ENCODE assay signal across 11 cellular contexts in genomic region chr7:100090527-100091410, GRCh38. TPM values are rescaled to one million over a fixed set of nuclear protein-coding genes. Genes with fewer than 3 reads are reported as not detected.
DNase-seq lines count a peak whose midpoint lies in the region; ATAC-seq and TF ChIP-seq lines count a peak whose summit lies in the region.
"Had no signal": no experiment of that assay in that cellular context is flagged by ENCODE, and none has a peak within 500 bp of the region (broad histone marks: within the 10 kb centered on the region; RNA-seq: fewer than 3 reads in every experiment).

No MANE protein-coding gene starts in this region.

- TF ChIP-seq CTCF in PC-9 (conservative IDR thresholded peaks at IDR 0.05) (no peak), left lung (IDR thresholded peaks at IDR 0.05) (no peak)

- DNase-seq in T-helper 2 cell treated with Interferon-gamma antibody and Interleukin-4, amounts not matched to agents 5 μg/mL and 100 μg/mL, for 36 hours (ENCODE audit: low spot score), result no peak
- DNase-seq in T-helper 2 cell, result no peak
- no peak for DNase-seq in PC-9
- DNase-seq in central memory CD8-positive, alpha-beta T cell (ENCODE audit: low spot score in 2 of 2), result no peak
- DNase-seq in NCI-H774 (lab: John Stamatoyannopoulos, UW), result no peak
- DNase-seq in KG1 (lab: John Stamatoyannopoulos, UW), result no peak
- no peak for DNase-seq in left lung
- DNase-seq: anterior cingulate cortex, NCI-H187 treated with DMSO at 0.1 percent for 48 hours, upper lobe of right lung had no signal

- H3K9me3 ChIP-seq in PC-9 (ENCODE audit: insufficient read depth, low read depth), result no peaks in the 10 kb centered on the region
- no peaks in the 10 kb centered on the region for H3K9me3 ChIP-seq in skeletal muscle satellite cell (replicated peaks; ENCODE audit: low read length)
- H3K9me3 ChIP-seq in left lung, result no peaks in the 10 kb centered on the region
- H3K9me3 ChIP-seq: upper lobe of right lung had no signal

- H3K36me3 ChIP-seq in PC-9 (ENCODE audit: low read depth) (peaks cover 17% of the 10 kb centered on the region), skeletal muscle satellite cell (ENCODE audit: insufficient read depth, low read length) (peaks cover 55% of the 10 kb centered on the region), left lung (peaks cover 9 to 56% of the 10 kb centered on the region in 2 donors)

- no peaks in the 10 kb centered on the region for H3K9me2 ChIP-seq in PC-9 (ENCODE audit: insufficient read depth)

- no peak overlapping the region for H3K9ac ChIP-seq in skeletal muscle satellite cell (ENCODE audit: low read depth, low read length)

- H3K36me3 Mint-ChIP-seq in T-helper 2 cell treated with Interferon-gamma antibody and Interleukin-4, amounts not matched to agents 5 μg/mL and 100 μg/mL, for 36 hours (ENCODE audit: low read depth), result peaks cover 61% of the 10 kb centered on the region
- peaks cover 51% of the 10 kb centered on the region for H3K36me3 Mint-ChIP-seq in central memory CD8-positive, alpha-beta T cell (ENCODE audit: insufficient read depth)

- H3K4me1 Mint-ChIP-seq in T-helper 2 cell treated with Interferon-gamma antibody and Interleukin-4, amounts not matched to agents 5 μg/mL and 100 μg/mL, for 36 hours (ENCODE audit: low read depth), result peaks cover 28% of the 10 kb centered on the region
- H3K4me1 Mint-ChIP-seq in central memory CD8-positive, alpha-beta T cell, result peaks cover 9% of the 10 kb centered on the region

- peak overlapping the region; percentile 94 for H3K4me3 Mint-ChIP-seq in T-helper 2 cell treated with Interferon-gamma antibody and Interleukin-4, amounts not matched to agents 5 μg/mL and 100 μg/mL, for 36 hours
- H3K4me3 Mint-ChIP-seq in central memory CD8-positive, alpha-beta T cell, result peak overlapping the region; percentile 23

- H3K27me3 Mint-ChIP-seq in T-helper 2 cell treated with Interferon-gamma antibody and Interleukin-4, amounts not matched to agents 5 μg/mL and 100 μg/mL, for 36 hours (ENCODE audit: low read depth), result peaks cover 2% of the 10 kb centered on the region
- no peaks in the 10 kb centered on the region for H3K27me3 Mint-ChIP-seq in central memory CD8-positive, alpha-beta T cell

- H3F3A ChIP-seq in PC-9 (ENCODE audit: insufficient read depth, low read depth), result peaks cover 76% of the 10 kb centered on the region

- peaks cover 16% of the 10 kb centered on the region; the same call in 1 of the 2 replicates for H4K20me1 ChIP-seq in PC-9 (ENCODE audit: insufficient read depth)

- peak overlapping the region; percentile 69 for H3K27ac Mint-ChIP-seq in T-helper 2 cell treated with Interferon-gamma antibody and Interleukin-4, amounts not matched to agents 5 μg/mL and 100 μg/mL, for 36 hours
- H3K27ac Mint-ChIP-seq in central memory CD8-positive, alpha-beta T cell (ENCODE audit: low read depth), result no peak overlapping the region

- CTCF ChIA-PET in PC-9 (lab: Charles Lee), result no interaction called here

- no peaks in the 10 kb centered on the region for H3K27me3 ChIP-seq in PC-9 (ENCODE audit: insufficient read depth, low read depth)
- no peaks in the 10 kb centered on the region for H3K27me3 ChIP-seq in skeletal muscle satellite cell (ENCODE audit: control insufficient read depth, insufficient read depth, low read length)
- no peaks in the 10 kb centered on the region for H3K27me3 ChIP-seq in left lung
- H3K27me3 ChIP-seq: upper lobe of right lung had no signal

- H3K9me3 Mint-ChIP-seq in T-helper 2 cell treated with Interferon-gamma antibody and Interleukin-4, amounts not matched to agents 5 μg/mL and 100 μg/mL, for 36 hours, result no peaks in the 10 kb centered on the region
- H3K9me3 Mint-ChIP-seq in central memory CD8-positive, alpha-beta T cell, result no peaks in the 10 kb centered on the region

- BruUV-seq in PC-9 (replicated peaks; lab: Mats Ljungman, UMichigan), result no TSS peak

- intact Hi-C loops in PC-9 (cut with micrococcal nuclease; ENCODE audit: unreplicated experiment) (no loop called here), left lung (cut with DNase I) (no loop called here)

- H3K4me2 ChIP-seq in PC-9 (peak overlapping the region; percentile 97; the same call in 1 of the 2 replicates), skeletal muscle satellite cell (ENCODE audit: low read length) (peak overlapping the region; percentile 85)

- POLR2A ChIA-PET in PC-9 (lab: Charles Lee; ENCODE audit: unreplicated experiment), result interaction anchor here (0.5 kb wide), 1 partner anchor 8 kb away, joined by 5 read pairs; no protein-coding TSS in a partner anchor

- no peak for ATAC-seq in central memory CD8-positive, alpha-beta T cell (replicated peaks; ENCODE audit: extremely low read depth, poor library complexity, severe bottlenecking)
- no peak for ATAC-seq in left lung
- ATAC-seq: upper lobe of right lung had no signal

- H3K4me3 ChIP-seq in PC-9 (no peak overlapping the region), skeletal muscle satellite cell (ENCODE audit: low read length) (peak overlapping the region; percentile 41), left lung (no peak overlapping the region)
- H3K4me3 ChIP-seq: upper lobe of right lung had no signal

- H2AFZ ChIP-seq in PC-9, result no peak overlapping the region

- H3K79me2 ChIP-seq in PC-9 (ENCODE audit: low read depth), result peaks cover 7% of the 10 kb centered on the region; the same call in 1 of the 2 replicates

- H3K27ac ChIP-seq in PC-9 (no peak overlapping the region), left lung (no peak overlapping the region)
- H3K27ac ChIP-seq: upper lobe of right lung had no signal

- peaks cover 26% of the 10 kb centered on the region for H3K4me1 ChIP-seq in PC-9 (replicated peaks; ENCODE audit: insufficient read depth)
- H3K4me1 ChIP-seq in skeletal muscle satellite cell (ENCODE audit: control insufficient read depth, insufficient read depth, low read length), result peaks cover 43% of the 10 kb centered on the region
- H3K4me1 ChIP-seq in left lung, result peaks cover 0 to 32% of the 10 kb centered on the region in 2 donors

RNA-seq across cellular contexts. Expression of gene COPS6, which starts 2.0 kb away (rescaled TPM):
- total RNA-seq in PC-9 (2021), result 120 and 145 TPM in 2 replicates
- 65.4 and 72.5 TPM in 2 replicates for total RNA-seq in skeletal muscle satellite cell (2012; rRNA removed)
- total RNA-seq in left lung, result 10 to 100 TPM; 74.2 to 89.5 TPM

RNA-seq across cellular contexts. Expression of gene ZNF3, which starts 9.2 kb away (rescaled TPM):
- 35.2 and 39.0 TPM in 2 replicates for total RNA-seq in PC-9 (2021)
- total RNA-seq in skeletal muscle satellite cell (2012; rRNA removed), result 12.7 and 17.7 TPM in 2 replicates
- 10 to 100 TPM; 22.5 to 24.9 TPM for total RNA-seq in left lung

RNA-seq across cellular contexts. Expression of gene MCM7, which starts 10.4 kb away (rescaled TPM):
- total RNA-seq in PC-9 (2021), result 195 and 238 TPM in 2 replicates
- 76.0 and 79.9 TPM in 2 replicates for total RNA-seq in skeletal muscle satellite cell (2012; rRNA removed)
- total RNA-seq in left lung, result 10 to 100 TPM; 53.7 to 89.3 TPM

RNA-seq across cellular contexts. Expression of gene AP4M1, which starts 10.7 kb away (rescaled TPM):
- 18.1 and 26.2 TPM in 2 replicates for total RNA-seq in PC-9 (2021)
- 8.4 and 14.2 TPM in 2 replicates for total RNA-seq in skeletal muscle satellite cell (2012; rRNA removed)
- total RNA-seq in left lung, result 10 to 100 TPM; 16.7 to 18.2 TPM

RNA-seq across cellular contexts. Expression of gene TAF6, which starts 28.4 kb away (rescaled TPM):
- total RNA-seq in PC-9 (2021) (91.4 and 108 TPM in 2 replicates), left lung (10 to 100 TPM; 43.5 to 45.3 TPM)
- 31.2 and 39.0 TPM in 2 replicates for total RNA-seq in skeletal muscle satellite cell (2012; rRNA removed)
